In the genomic region with DNA sequence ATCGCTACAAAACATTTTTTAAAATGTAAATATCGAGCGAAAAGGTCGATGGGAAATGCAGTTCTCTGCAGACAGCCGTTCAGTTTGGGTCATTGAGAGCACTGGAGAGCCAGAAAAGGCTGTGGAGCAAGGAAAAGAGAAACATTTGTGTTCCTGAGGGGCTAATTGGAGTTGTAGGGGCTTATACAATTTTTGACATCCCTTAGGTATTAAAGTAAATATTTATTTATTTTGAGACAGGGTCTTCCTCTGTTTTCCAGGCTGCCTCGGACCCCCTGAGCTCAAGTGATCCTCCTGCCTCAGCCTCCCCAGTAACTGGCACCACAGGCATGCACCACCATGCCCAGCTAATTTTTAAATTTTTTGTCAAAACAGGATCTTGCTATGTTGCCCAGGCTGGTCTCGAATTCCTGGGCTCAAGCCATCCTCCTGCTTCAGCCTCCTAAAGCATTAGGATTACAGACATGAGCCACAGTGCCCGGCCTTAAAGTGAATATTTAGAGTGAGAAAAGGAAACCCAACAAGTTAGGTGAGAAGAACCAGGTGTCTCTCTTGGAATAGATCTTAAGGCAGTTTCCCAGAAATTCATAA, we compare ENCODE assay signal across 8 cellular contexts. TPM values are rescaled to one million over a fixed set of nuclear protein-coding genes. Genes with fewer than 3 reads are reported as not detected.
DNase-seq lines count a peak whose midpoint lies in the region; ATAC-seq, FAIRE-seq and TF ChIP-seq lines count a peak whose summit lies in the region.

No MANE protein-coding gene starts in this region.

- no peak for TF ChIP-seq POLR2A in HepG2 (IDR thresholded peaks at IDR 0.05; ENCODE audit: insufficient read depth in 1 of 2, low read depth in 2 of 2, low read length in 2 of 2)

- ATAC-seq in HepG2 (peak; percentile 6; the same call in 2 of the 3 replicates), HG02852 (IDR thresholded peaks at IDR 0.05; ENCODE audit: unreplicated experiment) (no peak)

- peaks cover 4% of the 10 kb centered on the region for H3K79me2 ChIP-seq in HepG2 (ENCODE audit: insufficient read depth, low read length)

- peaks cover 44% of the 10 kb centered on the region for H3K4me1 Mint-ChIP-seq in activated naive CD8-positive, alpha-beta T cell treated with anti-CD3 and anti-CD28 coated beads for 36 hours
- peaks cover 3% of the 10 kb centered on the region for H3K4me1 Mint-ChIP-seq in type B pancreatic cell (ENCODE audit: unreplicated experiment)

- no peaks in the 10 kb centered on the region for H3K27me3 Mint-ChIP-seq in activated naive CD8-positive, alpha-beta T cell treated with anti-CD3 and anti-CD28 coated beads for 36 hours
- peaks cover 44% of the 10 kb centered on the region for H3K27me3 Mint-ChIP-seq in type B pancreatic cell

- H3K4me3 ChIP-seq in AG04450 (ENCODE audit: low read depth, low read length): peak overlapping the region; percentile 48
- peak overlapping the region; percentile 6; the same call in 1 of the 2 replicates for H3K4me3 ChIP-seq in HEK293 (ENCODE audit: low read depth, low read length)
- peak overlapping the region; percentile 52 to 71 (median 66) for H3K4me3 ChIP-seq in HepG2 (replicated peaks in 1 of 3; ENCODE audit: insufficient read depth in 1 of 3, low read depth in 2 of 3, low read length in 3 of 3)

- peak overlapping the region; percentile 87 for H3K4me3 Mint-ChIP-seq in activated naive CD8-positive, alpha-beta T cell treated with anti-CD3 and anti-CD28 coated beads for 36 hours
- peak overlapping the region; percentile 92 for H3K4me3 Mint-ChIP-seq in type B pancreatic cell

- H3K27me3 ChIP-seq in AG04450 (ENCODE audit: control insufficient read depth, insufficient read depth, low read length) (no peaks in the 10 kb centered on the region), HepG2 (ENCODE audit: control insufficient read depth in 1 of 2, insufficient read depth in 2 of 2, low read length in 2 of 2) (peaks cover 6 to 36% of the 10 kb centered on the region in 2 experiments)

- no peak for DNase-seq in AG04450 (ENCODE audit: low read depth, low spot score)
- DNase-seq in activated naive CD8-positive, alpha-beta T cell treated with anti-CD3 and anti-CD28 coated beads for 36 hours: no peak
- no peak for DNase-seq in HepG2 (ENCODE audit: low spot score)
- no peak for DNase-seq in type B pancreatic cell (ENCODE audit: extremely low spot score, unreplicated experiment)
- DNase-seq in KBM-7: no peak
- no peak for DNase-seq in NCI-H128 (lab: John Stamatoyannopoulos, UW; ENCODE audit: unreplicated experiment)

- CTCF ChIA-PET in AG04450 (lab: Charles Lee) (no interaction called here), HEK293 (lab: Yijun Ruan, JAX) (no interaction called here), HepG2 (lab: Yijun Ruan, JAX; ENCODE audit: low intra/inter-chr PET ratio, low total read pairs) (no interaction called here)

- no peaks in the 10 kb centered on the region for H3K9me3 Mint-ChIP-seq in activated naive CD8-positive, alpha-beta T cell treated with anti-CD3 and anti-CD28 coated beads for 36 hours
- H3K9me3 Mint-ChIP-seq in type B pancreatic cell: no peaks in the 10 kb centered on the region

- no peaks in the 10 kb centered on the region for H3K9me3 ChIP-seq in AG04450 (ENCODE audit: control insufficient read depth, insufficient read depth, low read length)
- H3K9me3 ChIP-seq in HEK293 (ENCODE audit: control insufficient read depth, insufficient read depth, low read depth, low read length): no peaks in the 10 kb centered on the region
- no peaks in the 10 kb centered on the region for H3K9me3 ChIP-seq in HepG2 (ENCODE audit: low read length)

- TF ChIP-seq EP300 in HepG2 (IDR thresholded peaks at IDR 0.05; ENCODE audit: low read depth in 2 of 2, low read length in 2 of 2) (no peak), HepG2 (CRISPR knock-in tag; IDR thresholded peaks at IDR 0.05; ENCODE audit: borderline replicate concordance) (no peak)

- peaks cover 3% of the 10 kb centered on the region for H3K36me3 Mint-ChIP-seq in activated naive CD8-positive, alpha-beta T cell treated with anti-CD3 and anti-CD28 coated beads for 36 hours
- peaks cover 3% of the 10 kb centered on the region for H3K36me3 Mint-ChIP-seq in type B pancreatic cell

- H3K36me3 ChIP-seq in HEK293 (ENCODE audit: control insufficient read depth in 2 of 2, insufficient read depth in 1 of 2, low read length in 2 of 2) (no peaks in the 10 kb centered on the region; a peak in 1 of 3 replicates), HepG2 (replicated peaks in 1 of 2; ENCODE audit: control insufficient read depth in 1 of 2, insufficient read depth in 2 of 2, low read length in 2 of 2) (no peaks in the 10 kb centered on the region)

- peak overlapping the region; percentile 64 for H3K9ac ChIP-seq in HepG2 (ENCODE audit: insufficient read depth, low read depth, low read length)

- H3K4me1 ChIP-seq in HEK293 (ENCODE audit: control insufficient read depth, insufficient read depth, low read length): peaks cover 12% of the 10 kb centered on the region
- H3K4me1 ChIP-seq in HepG2 (ENCODE audit: insufficient read depth, low read length): peaks cover 27% of the 10 kb centered on the region

- no peak for FAIRE-seq in HepG2 (lab: Jason Lieb, UNC)

- POLR2A ChIA-PET in AG04450 (lab: Yijun Ruan, JAX) (no interaction called here), HEK293 (lab: Yijun Ruan, JAX) (no interaction called here), HepG2 (lab: Yijun Ruan, JAX) (no interaction called here)

- peak overlapping the region; percentile 36 for H2AFZ ChIP-seq in HepG2 (ENCODE audit: low read length)

- H3K27ac ChIP-seq in AG04450 (ENCODE audit: low read depth, low read length) (no peak overlapping the region), HEK293 (ENCODE audit: extremely low read depth, low read depth, low read length) (peak overlapping the region; percentile 32), HepG2 (ENCODE audit: extremely low read length, insufficient read depth, low read length) (peak overlapping the region; percentile 65)

- H3K4me2 ChIP-seq in HepG2 (ENCODE audit: low read depth, low read length): peak overlapping the region; percentile 87

- H4K20me1 ChIP-seq in HepG2 (ENCODE audit: insufficient read depth, low read length): no peaks in the 10 kb centered on the region

- 32% methylated on average over 8 of the region's 8 CpGs for WGBS in HepG2 (ENCODE audit: low lambda C conversion rate)

- intact Hi-C loops in HepG2 (cut with micrococcal nuclease; ENCODE audit: unreplicated experiment): no loop called here

- BruUV-seq in HepG2 (replicated peaks; lab: Mats Ljungman, UMichigan): no TSS peak

- peak overlapping the region; percentile 79 for H3K27ac Mint-ChIP-seq in activated naive CD8-positive, alpha-beta T cell treated with anti-CD3 and anti-CD28 coated beads for 36 hours
- peak overlapping the region; percentile 75 for H3K27ac Mint-ChIP-seq in type B pancreatic cell

- TF ChIP-seq RAD21 in HepG2 (CRISPR knock-in tag; IDR thresholded peaks at IDR 0.05): no peak

- in situ Hi-C loops in HepG2 (cut with HindIII; ENCODE audit: extremely low pct_ligation_motif_present, low pct_unique_long_range_greater_than_20kb) (no loop called here), KBM-7 (cut with MboI; ENCODE audit: low pct_unique_long_range_greater_than_20kb, low sequenced_read_pairs) (no loop called here)

- TF ChIP-seq CTCF in AG04450 (IDR thresholded peaks at IDR 0.05; ENCODE audit: low read depth, low read length) (no peak), HEK293 (tag by site-specific recombination; IDR thresholded peaks at IDR 0.05) (no peak), HepG2 (CRISPR knock-in tag; IDR thresholded peaks at IDR 0.05) (no peak), type B pancreatic cell (conservative IDR thresholded peaks at IDR 0.05) (no peak)

RNA-seq across cellular contexts. Expression of a gene that starts 0.8 kb away (rescaled TPM):
- 44.9 and 67.1 TPM in 2 replicates for polyA plus RNA-seq in AG04450 (2011; rRNA removed)
- polyA minus RNA-seq in AG04450 (2011; rRNA and poly(A)+ RNA removed): 38.1 and 48.7 TPM in 2 replicates
- total RNA-seq in activated naive CD8-positive, alpha-beta T cell treated with anti-CD3 and anti-CD28 coated beads for 36 hours: 10 to 100 TPM; 57.3 to 63.0 TPM
- total RNA-seq in HepG2 (2016; rRNA removed; fragmentation: Illumina TruSeq; extraction: Trizol): 22.1 and 41.4 TPM in 2 replicates
- 12.1 and 13.3 TPM in 2 replicates for total RNA-seq in HepG2 (2016; cell fraction: cytosol; rRNA removed; fragmentation: Illumina TruSeq; extraction: Trizol; ENCODE audit: low read depth)
- total RNA-seq in HepG2 (2016; cell fraction: insoluble cytoplasmic fraction; rRNA removed; fragmentation: Illumina TruSeq; extraction: Trizol): 22.4 and 41.9 TPM in 2 replicates
- total RNA-seq in HepG2 (2016; cell fraction: membrane; rRNA removed; fragmentation: Illumina TruSeq; extraction: Trizol): 14.7 and 18.6 TPM in 2 replicates
- total RNA-seq in HepG2 (2016; cell fraction: nucleus; rRNA removed; fragmentation: Illumina TruSeq; extraction: Trizol): 27.0 and 34.8 TPM in 2 replicates
- 85.2 and 95.6 TPM in 2 replicates for polyA plus RNA-seq in HepG2 (2011; rRNA removed)
- 78.6 and 141 TPM in 2 replicates for polyA plus RNA-seq in HepG2 (2011; cell fraction: cytosol; rRNA removed)
- polyA plus RNA-seq in HepG2 (2011; cell fraction: nucleus; rRNA removed): 73.7 and 97.1 TPM in 2 replicates
- 33.8 and 38.8 TPM in 2 replicates for polyA plus RNA-seq in HepG2 (2012)
- 19.2 and 22.6 TPM in 2 replicates for polyA plus RNA-seq in HepG2 (2016; cell fraction: cytosol; fragmentation: Illumina TruSeq; extraction: Trizol; ENCODE audit: low read depth)
- 24.5 and 27.8 TPM in 2 replicates for polyA plus RNA-seq in HepG2 (2016; cell fraction: insoluble cytoplasmic fraction; fragmentation: Illumina TruSeq; extraction: Trizol; ENCODE audit: low read depth)
- 17.9 and 18.5 TPM in 2 replicates for polyA plus RNA-seq in HepG2 (2016; cell fraction: membrane; fragmentation: Illumina TruSeq; extraction: Trizol; ENCODE audit: low read depth)
- 58.4 and 61.4 TPM in 2 replicates for polyA plus RNA-seq in HepG2 (2016; cell fraction: nucleus; fragmentation: Illumina TruSeq; extraction: Trizol; ENCODE audit: insufficient read depth, low read depth)
- polyA minus RNA-seq in HepG2 (2011; rRNA and poly(A)+ RNA removed; ENCODE audit: low replicate concordance): 67.3 and 95.2 TPM in 2 replicates
- 29.1 and 32.2 TPM in 2 replicates for polyA minus RNA-seq in HepG2 (2011; cell fraction: cytosol; rRNA and poly(A)+ RNA removed)
- polyA minus RNA-seq in HepG2 (2011; cell fraction: nucleus; rRNA and poly(A)+ RNA removed): 7.9 and 10.6 TPM in 2 replicates
- 41.0 and 42.9 TPM in 2 replicates for total RNA-seq in type B pancreatic cell (ENCODE audit: low replicate concordance)

RNA-seq across cellular contexts. Expression of a gene that starts 3.1 kb away (rescaled TPM):
- polyA plus RNA-seq in AG04450 (2011; rRNA removed) (2.6 and 2.8 TPM in 2 replicates), HepG2 (2011; rRNA removed) (0.03 TPM in 2 replicates)
- polyA minus RNA-seq in AG04450 (2011; rRNA and poly(A)+ RNA removed): 1.3 and 1.6 TPM in 2 replicates
- 1 to 10 TPM; 6.6 to 6.9 TPM for total RNA-seq in activated naive CD8-positive, alpha-beta T cell treated with anti-CD3 and anti-CD28 coated beads for 36 hours
- total RNA-seq in HepG2 (2016; rRNA removed; fragmentation: Illumina TruSeq; extraction: Trizol) (not detected in 2 replicates), type B pancreatic cell (ENCODE audit: low replicate concordance) (5.2 and 14.4 TPM in 2 replicates)
- 0.10 TPM in 1 of 2 replicates, not detected in the other for total RNA-seq in HepG2 (2016; cell fraction: cytosol; rRNA removed; fragmentation: Illumina TruSeq; extraction: Trizol; ENCODE audit: low read depth)
- 0.02 TPM in 1 of 2 replicates, not detected in the other for total RNA-seq in HepG2 (2016; cell fraction: insoluble cytoplasmic fraction; rRNA removed; fragmentation: Illumina TruSeq; extraction: Trizol)
- total RNA-seq in HepG2 (2016; cell fraction: membrane; rRNA removed; fragmentation: Illumina TruSeq; extraction: Trizol): not detected in 2 replicates
- 0.09 TPM in 1 of 2 replicates, not detected in the other for total RNA-seq in HepG2 (2016; cell fraction: nucleus; rRNA removed; fragmentation: Illumina TruSeq; extraction: Trizol)
- 0.01 and 0.04 TPM in 2 replicates for polyA plus RNA-seq in HepG2 (2011; cell fraction: cytosol; rRNA removed)
- polyA plus RNA-seq in HepG2 (2011; cell fraction: nucleus; rRNA removed): 0.02 TPM in 1 of 2 replicates, not detected in the other
- polyA plus RNA-seq in HepG2 (2012): 0.04 TPM in 2 replicates
- 0.01 TPM in 1 of 2 replicates, not detected in the other for polyA plus RNA-seq in HepG2 (2016; cell fraction: cytosol; fragmentation: Illumina TruSeq; extraction: Trizol; ENCODE audit: low read depth)
- not detected in 2 replicates for polyA plus RNA-seq in HepG2 (2016; cell fraction: insoluble cytoplasmic fraction; fragmentation: Illumina TruSeq; extraction: Trizol; ENCODE audit: low read depth)
- polyA plus RNA-seq in HepG2 (2016; cell fraction: membrane; fragmentation: Illumina TruSeq; extraction: Trizol; ENCODE audit: low read depth): not detected in 2 replicates
- 0.12 TPM in 1 of 2 replicates, not detected in the other for polyA plus RNA-seq in HepG2 (2016; cell fraction: nucleus; fragmentation: Illumina TruSeq; extraction: Trizol; ENCODE audit: insufficient read depth, low read depth)
- polyA minus RNA-seq in HepG2 (2011; rRNA and poly(A)+ RNA removed; ENCODE audit: low replicate concordance): 0.07 and 0.12 TPM in 2 replicates
- polyA minus RNA-seq in HepG2 (2011; cell fraction: cytosol; rRNA and poly(A)+ RNA removed): not detected in 2 replicates
- not detected in 2 replicates for polyA minus RNA-seq in HepG2 (2011; cell fraction: nucleus; rRNA and poly(A)+ RNA removed)

RNA-seq across cellular contexts. Expression of a gene that starts 12.5 kb away (rescaled TPM):
- polyA plus RNA-seq in AG04450 (2011; rRNA removed) (0.38 TPM in 1 of 2 replicates, not detected in the other), HepG2 (2011; rRNA removed) (2.5 and 3.2 TPM in 2 replicates)
- polyA minus RNA-seq in AG04450 (2011; rRNA and poly(A)+ RNA removed): not detected in 2 replicates
- not detected for total RNA-seq in activated naive CD8-positive, alpha-beta T cell treated with anti-CD3 and anti-CD28 coated beads for 36 hours
- total RNA-seq in HepG2 (2016; rRNA removed; fragmentation: Illumina TruSeq; extraction: Trizol) (2.8 and 3.3 TPM in 2 replicates), type B pancreatic cell (ENCODE audit: low replicate concordance) (46.8 and 270 TPM in 2 replicates)
- 6.4 and 6.6 TPM in 2 replicates for total RNA-seq in HepG2 (2016; cell fraction: cytosol; rRNA removed; fragmentation: Illumina TruSeq; extraction: Trizol; ENCODE audit: low read depth)
- 2.5 and 4.8 TPM in 2 replicates for total RNA-seq in HepG2 (2016; cell fraction: insoluble cytoplasmic fraction; rRNA removed; fragmentation: Illumina TruSeq; extraction: Trizol)
- total RNA-seq in HepG2 (2016; cell fraction: membrane; rRNA removed; fragmentation: Illumina TruSeq; extraction: Trizol): 4.6 and 6.3 TPM in 2 replicates
- total RNA-seq in HepG2 (2016; cell fraction: nucleus; rRNA removed; fragmentation: Illumina TruSeq; extraction: Trizol): 3.4 and 3.9 TPM in 2 replicates
- 4.3 and 4.5 TPM in 2 replicates for polyA plus RNA-seq in HepG2 (2011; cell fraction: cytosol; rRNA removed)
- 1.1 and 1.5 TPM in 2 replicates for polyA plus RNA-seq in HepG2 (2011; cell fraction: nucleus; rRNA removed)
- 1.5 and 3.1 TPM in 2 replicates for polyA plus RNA-seq in HepG2 (2012)
- 7.0 and 8.9 TPM in 2 replicates for polyA plus RNA-seq in HepG2 (2016; cell fraction: cytosol; fragmentation: Illumina TruSeq; extraction: Trizol; ENCODE audit: low read depth)
- polyA plus RNA-seq in HepG2 (2016; cell fraction: insoluble cytoplasmic fraction; fragmentation: Illumina TruSeq; extraction: Trizol; ENCODE audit: low read depth): 3.1 and 5.6 TPM in 2 replicates
- 4.1 and 4.8 TPM in 2 replicates for polyA plus RNA-seq in HepG2 (2016; cell fraction: membrane; fragmentation: Illumina TruSeq; extraction: Trizol; ENCODE audit: low read depth)
- polyA plus RNA-seq in HepG2 (2016; cell fraction: nucleus; fragmentation: Illumina TruSeq; extraction: Trizol; ENCODE audit: insufficient read depth, low read depth): 2.8 TPM in 1 of 2 replicates, not detected in the other
- polyA minus RNA-seq in HepG2 (2011; rRNA and poly(A)+ RNA removed; ENCODE audit: low replicate concordance): 14.8 TPM in 1 of 2 replicates, not detected in the other
- not detected in 2 replicates for polyA minus RNA-seq in HepG2 (2011; cell fraction: cytosol; rRNA and poly(A)+ RNA removed)
- polyA minus RNA-seq in HepG2 (2011; cell fraction: nucleus; rRNA and poly(A)+ RNA removed): 1.2 TPM in 1 of 2 replicates, not detected in the other

RNA-seq across cellular contexts. Expression of a gene that starts 19.1 kb away (rescaled TPM):
- polyA plus RNA-seq in AG04450 (2011; rRNA removed): 0.10 and 0.30 TPM in 2 replicates
- 0.32 and 0.43 TPM in 2 replicates for polyA minus RNA-seq in AG04450 (2011; rRNA and poly(A)+ RNA removed)
- 1 to 10 TPM; 1.9 to 2.1 TPM for total RNA-seq in activated naive CD8-positive, alpha-beta T cell treated with anti-CD3 and anti-CD28 coated beads for 36 hours
- total RNA-seq in HepG2 (2016; rRNA removed; fragmentation: Illumina TruSeq; extraction: Trizol): 0.21 and 1.0 TPM in 2 replicates
- total RNA-seq in HepG2 (2016; cell fraction: cytosol; rRNA removed; fragmentation: Illumina TruSeq; extraction: Trizol; ENCODE audit: low read depth): 0.10 and 0.26 TPM in 2 replicates
- 0.43 TPM in 1 of 2 replicates, not detected in the other for total RNA-seq in HepG2 (2016; cell fraction: insoluble cytoplasmic fraction; rRNA removed; fragmentation: Illumina TruSeq; extraction: Trizol)
- 0.19 TPM in 1 of 2 replicates, not detected in the other for total RNA-seq in HepG2 (2016; cell fraction: membrane; rRNA removed; fragmentation: Illumina TruSeq; extraction: Trizol)
- 1.3 and 1.9 TPM in 2 replicates for total RNA-seq in HepG2 (2016; cell fraction: nucleus; rRNA removed; fragmentation: Illumina TruSeq; extraction: Trizol)
- polyA plus RNA-seq in HepG2 (2011; rRNA removed): 0.55 and 0.86 TPM in 2 replicates
- polyA plus RNA-seq in HepG2 (2011; cell fraction: cytosol; rRNA removed): 0.19 and 0.21 TPM in 2 replicates
- 3.8 and 4.6 TPM in 2 replicates for polyA plus RNA-seq in HepG2 (2011; cell fraction: nucleus; rRNA removed)
- 0.71 and 0.78 TPM in 2 replicates for polyA plus RNA-seq in HepG2 (2012)
- 0.11 TPM in 1 of 2 replicates, not detected in the other for polyA plus RNA-seq in HepG2 (2016; cell fraction: cytosol; fragmentation: Illumina TruSeq; extraction: Trizol; ENCODE audit: low read depth)
- polyA plus RNA-seq in HepG2 (2016; cell fraction: insoluble cytoplasmic fraction; fragmentation: Illumina TruSeq; extraction: Trizol; ENCODE audit: low read depth): not detected in 2 replicates
- 0.05 and 0.06 TPM in 2 replicates for polyA plus RNA-seq in HepG2 (2016; cell fraction: membrane; fragmentation: Illumina TruSeq; extraction: Trizol; ENCODE audit: low read depth)
- polyA plus RNA-seq in HepG2 (2016; cell fraction: nucleus; fragmentation: Illumina TruSeq; extraction: Trizol; ENCODE audit: insufficient read depth, low read depth): 0.44 and 0.88 TPM in 2 replicates
- polyA minus RNA-seq in HepG2 (2011; rRNA and poly(A)+ RNA removed; ENCODE audit: low replicate concordance): 2.0 and 2.1 TPM in 2 replicates
- 0.18 and 0.30 TPM in 2 replicates for polyA minus RNA-seq in HepG2 (2011; cell fraction: cytosol; rRNA and poly(A)+ RNA removed)
- 3.1 and 3.3 TPM in 2 replicates for polyA minus RNA-seq in HepG2 (2011; cell fraction: nucleus; rRNA and poly(A)+ RNA removed)
- total RNA-seq in type B pancreatic cell (ENCODE audit: low replicate concordance): 5.2 and 11.9 TPM in 2 replicates

RNA-seq across cellular contexts. Expression of a gene that starts 52.2 kb away (rescaled TPM):
- polyA plus RNA-seq in AG04450 (2011; rRNA removed) (1.3 and 1.8 TPM in 2 replicates), HepG2 (2011; rRNA removed) (0.77 and 0.97 TPM in 2 replicates)
- 0.37 and 1.7 TPM in 2 replicates for polyA minus RNA-seq in AG04450 (2011; rRNA and poly(A)+ RNA removed)
- 10 to 100 TPM; 28.2 to 31.7 TPM for total RNA-seq in activated naive CD8-positive, alpha-beta T cell treated with anti-CD3 and anti-CD28 coated beads for 36 hours
- total RNA-seq in HepG2 (2016; rRNA removed; fragmentation: Illumina TruSeq; extraction: Trizol) (0.24 and 0.31 TPM in 2 replicates), type B pancreatic cell (ENCODE audit: low replicate concordance) (243 and 526 TPM in 2 replicates)
- 0.18 and 0.40 TPM in 2 replicates for total RNA-seq in HepG2 (2016; cell fraction: cytosol; rRNA removed; fragmentation: Illumina TruSeq; extraction: Trizol; ENCODE audit: low read depth)
- 0.30 and 0.37 TPM in 2 replicates for total RNA-seq in HepG2 (2016; cell fraction: insoluble cytoplasmic fraction; rRNA removed; fragmentation: Illumina TruSeq; extraction: Trizol)
- total RNA-seq in HepG2 (2016; cell fraction: membrane; rRNA removed; fragmentation: Illumina TruSeq; extraction: Trizol): 0.22 TPM in 1 of 2 replicates, not detected in the other
- total RNA-seq in HepG2 (2016; cell fraction: nucleus; rRNA removed; fragmentation: Illumina TruSeq; extraction: Trizol): 0.44 TPM in 1 of 2 replicates, not detected in the other
- 0.38 and 0.83 TPM in 2 replicates for polyA plus RNA-seq in HepG2 (2011; cell fraction: cytosol; rRNA removed)
- 0.21 and 0.35 TPM in 2 replicates for polyA plus RNA-seq in HepG2 (2011; cell fraction: nucleus; rRNA removed)
- 0.31 and 0.39 TPM in 2 replicates for polyA plus RNA-seq in HepG2 (2012)
- polyA plus RNA-seq in HepG2 (2016; cell fraction: cytosol; fragmentation: Illumina TruSeq; extraction: Trizol; ENCODE audit: low read depth): not detected in 2 replicates
- 0.26 and 0.46 TPM in 2 replicates for polyA plus RNA-seq in HepG2 (2016; cell fraction: insoluble cytoplasmic fraction; fragmentation: Illumina TruSeq; extraction: Trizol; ENCODE audit: low read depth)
- polyA plus RNA-seq in HepG2 (2016; cell fraction: membrane; fragmentation: Illumina TruSeq; extraction: Trizol; ENCODE audit: low read depth): 0.13 TPM in 1 of 2 replicates, not detected in the other
- polyA plus RNA-seq in HepG2 (2016; cell fraction: nucleus; fragmentation: Illumina TruSeq; extraction: Trizol; ENCODE audit: insufficient read depth, low read depth): 0.60 and 1.7 TPM in 2 replicates
- 0.56 and 17.3 TPM in 2 replicates for polyA minus RNA-seq in HepG2 (2011; rRNA and poly(A)+ RNA removed; ENCODE audit: low replicate concordance)
- not detected in 2 replicates for polyA minus RNA-seq in HepG2 (2011; cell fraction: cytosol; rRNA and poly(A)+ RNA removed)
- polyA minus RNA-seq in HepG2 (2011; cell fraction: nucleus; rRNA and poly(A)+ RNA removed): 0.26 TPM in 1 of 2 replicates, not detected in the other

Comparison
In these comparisons a context has a peak if more than half of its experiments do, and no peak if none do; other contexts are left out.
1. H3K4me3 ChIP-seq: peak in every context shown above with its lines; median percentile 66 in HepG2; 48 in AG04450; 6 in HEK293.